29 cellular contexts compared by ENCODE assay signal in genomic region chr6:50722829-50723562, GRCh38. TPM values are rescaled to one million over a fixed set of nuclear protein-coding genes. Genes with fewer than 3 reads are reported as not detected.
"Had no signal": no experiment of that assay in that cellular context is flagged by ENCODE, and none has a peak within 500 bp of the region (broad histone marks: within the 10 kb centered on the region; RNA-seq: fewer than 3 reads in every experiment).

No MANE protein-coding gene starts in this region.

- H3K36me3 ChIP-seq: ascending aorta, cardiac muscle cell, SJCRH30 had no signal

- DNase-seq: activated CD4-positive, alpha-beta T cell treated with anti-CD3 and anti-CD28 coated beads for 36 hours; activated CD4-positive, alpha-beta T cell treated with anti-CD3 and anti-CD28 coated beads, Interleukin-2, amount 10 ng/mL, durations not matched to agents 7 days and 5 days; activated CD4-positive, alpha-beta T cell treated with anti-CD3 and anti-CD28 coated beads, Interleukin-2, amount 50 U/mL, for 48 hours; activated CD8-positive, alpha-beta T cell treated with anti-CD3 and anti-CD28 coated beads, Interleukin-2, amount 10 ng/mL, durations not matched to agents 7 days and 5 days; activated effector memory CD4-positive, alpha-beta T cell treated with anti-CD3 and anti-CD28 coated beads, Interleukin-2, amount 50 U/mL, for 16 hours; activated naive CD4-positive, alpha-beta T cell; activated naive CD4-positive, alpha-beta T cell treated with anti-CD3 and anti-CD28 coated beads, Interleukin-2, amount 50 U/mL, for 16 hours; activated naive CD8-positive, alpha-beta T cell treated with anti-CD3 and anti-CD28 coated beads for 36 hours; activated T-cell treated with anti-CD3 and anti-CD28 coated beads, Interleukin-2, amount 50 U/mL, for 24 hours; amygdala; NCI-H1417 treated with DMSO at 0.1 percent for 48 hours; NCI-H187 treated with DMSO at 0.1 percent for 48 hours; NCI-H2081; NCI-H345; NCI-H524 treated with DMSO at 0.1 percent for 48 hours; SHP77; SJCRH30 had no signal

- H3K27me3 ChIP-seq: ascending aorta, SJCRH30 had no signal

- H3K4me3 ChIP-seq: ascending aorta, cardiac muscle cell, K562, SJCRH30, SK-N-MC had no signal

- H3K4me1 ChIP-seq: ascending aorta, SJCRH30 had no signal

- ATAC-seq: activated CD4-positive, alpha-beta T cell treated with anti-CD3 and anti-CD28 coated beads for 36 hours; activated CD4-positive, CD25-positive, alpha-beta regulatory T cell treated with anti-CD3 and anti-CD28 coated beads, Interleukin-2, amount 50 U/mL, for 24 hours; activated CD8-positive, alpha-beta T cell treated with anti-CD3 and anti-CD28 coated beads, Interleukin-2, amount 10 ng/mL, durations not matched to agents 7 days and 5 days; K562; Panc1 had no signal

- H3K9me3 ChIP-seq: ascending aorta, SJCRH30 had no signal

- FAIRE-seq: K562, TTC549 had no signal

- H3K27ac Mint-ChIP-seq: activated CD4-positive, alpha-beta T cell treated with anti-CD3 and anti-CD28 coated beads for 36 hours; activated CD8-positive, alpha-beta T cell treated with anti-CD3 and anti-CD28 coated beads, Interleukin-2, amount 10 ng/mL, durations not matched to agents 7 days and 5 days; activated naive CD8-positive, alpha-beta T cell treated with anti-CD3 and anti-CD28 coated beads for 36 hours; activated T-cell treated with anti-CD3 and anti-CD28 coated beads, Interleukin-2, amount 50 U/mL, for 24 hours had no signal

- H3K27ac ChIP-seq: ascending aorta, cardiac muscle cell, SJCRH30, SK-N-MC had no signal

- H3K4me3 Mint-ChIP-seq: activated CD4-positive, alpha-beta T cell treated with anti-CD3 and anti-CD28 coated beads for 36 hours; activated naive CD8-positive, alpha-beta T cell treated with anti-CD3 and anti-CD28 coated beads for 36 hours; activated T-cell treated with anti-CD3 and anti-CD28 coated beads, Interleukin-2, amount 50 U/mL, for 24 hours; central memory CD8-positive, alpha-beta T cell; T-helper 1 cell treated with Interleukin-12 subunit alpha and Interleukin-12 subunit beta and Interleukin-4 antibody, amounts not matched to agents 30 μg/mL and 1 μg/mL, for 36 hours had no signal

- H3K4me1 Mint-ChIP-seq: activated naive CD8-positive, alpha-beta T cell treated with anti-CD3 and anti-CD28 coated beads for 36 hours had no signal

RNA-seq across cellular contexts. Expression of gene TFAP2D, which starts 9.7 kb away (rescaled TPM):
- total RNA-seq: activated CD4-positive, alpha-beta T cell treated with anti-CD3 and anti-CD28 coated beads for 36 hours; activated CD4-positive, alpha-beta T cell treated with anti-CD3 and anti-CD28 coated beads, Interleukin-2, amount 10 ng/mL, durations not matched to agents 7 days and 5 days; activated CD8-positive, alpha-beta T cell treated with anti-CD3 and anti-CD28 coated beads, Interleukin-2, amount 10 ng/mL, durations not matched to agents 7 days and 5 days; activated naive CD8-positive, alpha-beta T cell treated with anti-CD3 and anti-CD28 coated beads for 36 hours; ascending aorta; cardiac muscle cell; K562; M059J; NCI-H460; RPMI7951; SJCRH30 had no signal
- polyA plus RNA-seq: cardiac muscle cell, K562 had no signal
